1 cellular context compared by ENCODE assay signal in genomic region chr19:37691881-37692504, GRCh38.
TF ChIP-seq lines count a peak whose summit lies in the region.

No MANE protein-coding gene starts in this region.

TF ChIP-seq in HepG2, 621 proteins besides CTCF, POLR2A, EP300 and RAD21 (continued from another document and continues in another):
- TF ChIP-seq ZBED4 (CRISPR knock-in tag; IDR thresholded peaks at IDR 0.05; ENCODE audit: borderline replicate concordance), result peak; percentile 94; the same call in 1 of the 2 replicates
- TF ChIP-seq ZNF232 (CRISPR knock-in tag; IDR thresholded peaks at IDR 0.05; ENCODE audit: borderline replicate concordance), result peak; percentile 71; the same call in 1 of the 2 replicates
- no peak for TF ChIP-seq ONECUT2 (CRISPR knock-in tag; IDR thresholded peaks at IDR 0.05)
- no peak for TF ChIP-seq CEBPZ (IDR thresholded peaks at IDR 0.05; ENCODE audit: low read length)
- peak; percentile 28; the same call in 1 of the 2 replicates for TF ChIP-seq ZFP41 (CRISPR knock-in tag; IDR thresholded peaks at IDR 0.05; ENCODE audit: borderline replicate concordance)
- no peak for TF ChIP-seq GTF3A (CRISPR knock-in tag; conservative IDR thresholded peaks at IDR 0.05)
- no peak; the same call in 1 of the 2 replicates for TF ChIP-seq RARA (CRISPR knock-in tag; IDR thresholded peaks at IDR 0.05)
- no peak for TF ChIP-seq CEBPB (IDR thresholded peaks at IDR 0.05; ENCODE audit: borderline replicate concordance, low read depth, low read length)
- TF ChIP-seq SOX6 (IDR thresholded peaks at IDR 0.05), result no peak
- TF ChIP-seq SOX6 (CRISPR knock-in tag; IDR thresholded peaks at IDR 0.05), result peak; percentile 65; the same call in 1 of the 2 replicates
- no peak for TF ChIP-seq ZNF841 (CRISPR knock-in tag; IDR thresholded peaks at IDR 0.05; ENCODE audit: borderline replicate concordance)
- peak; percentile 72 for TF ChIP-seq ATF2 (CRISPR knock-in tag; IDR thresholded peaks at IDR 0.05)
- TF ChIP-seq CCDC6 (CRISPR knock-in tag; IDR thresholded peaks at IDR 0.05), result peak; percentile 63; the same call in 1 of the 2 replicates
- TF ChIP-seq ZFP36L1 (CRISPR knock-in tag; IDR thresholded peaks at IDR 0.05), result no peak
- no peak for TF ChIP-seq ZZZ3 (CRISPR knock-in tag; IDR thresholded peaks at IDR 0.05; ENCODE audit: borderline replicate concordance)
- TF ChIP-seq ZSCAN12 (CRISPR knock-in tag; IDR thresholded peaks at IDR 0.05), result 0 out of 2 replicates have a peak, but pooled peaks have one; percentile 22
- no peak for TF ChIP-seq RBM22 (optimal IDR thresholded peaks at IDR 0.05; ENCODE audit: low read length)
- no peak; the same call in 1 of the 2 replicates for TF ChIP-seq MYPOP (CRISPR knock-in tag; IDR thresholded peaks at IDR 0.05)
- TF ChIP-seq NONO (IDR thresholded peaks at IDR 0.05), result no peak
- TF ChIP-seq NONO (CRISPR knock-in tag; conservative IDR thresholded peaks at IDR 0.05), result peak; percentile 53; the same call in 1 of the 2 replicates
- TF ChIP-seq FOXA1 (IDR thresholded peaks at IDR 0.05), result no peak
- 0 out of 2 replicates have a peak, but pooled peaks have one; percentile 14 for TF ChIP-seq FOXA1 (CRISPR knock-in tag; IDR thresholded peaks at IDR 0.05)
- TF ChIP-seq TEAD2 (CRISPR knock-in tag; IDR thresholded peaks at IDR 0.05), result no peak
- TF ChIP-seq REXO4 (CRISPR knock-in tag; IDR thresholded peaks at IDR 0.05; ENCODE audit: borderline replicate concordance), result no peak
- TF ChIP-seq KDM5B (CRISPR knock-in tag; IDR thresholded peaks at IDR 0.05; ENCODE audit: borderline replicate concordance), result peak; percentile 44; the same call in 1 of the 2 replicates
- no peak for TF ChIP-seq SOX13 (IDR thresholded peaks at IDR 0.05)
- TF ChIP-seq SOX13 (CRISPR knock-in tag; conservative IDR thresholded peaks at IDR 0.05 in 1 of 2, IDR thresholded peaks at IDR 0.05 in 1 of 2), result peak in 1 of 2 experiments; percentile 50; a peak in 1 of 4 replicates
- no peak for TF ChIP-seq ZFP62 (CRISPR knock-in tag; IDR thresholded peaks at IDR 0.05)
- TF ChIP-seq PATZ1 (CRISPR knock-in tag; IDR thresholded peaks at IDR 0.05), result peak; percentile 30; the same call in 1 of the 2 replicates
- TF ChIP-seq MAX (IDR thresholded peaks at IDR 0.05), result peak; percentile 59
- TF ChIP-seq PREB (CRISPR knock-in tag; IDR thresholded peaks at IDR 0.05), result no peak
- no peak for TF ChIP-seq PAF1 (CRISPR knock-in tag; IDR thresholded peaks at IDR 0.05)
- no peak for TF ChIP-seq NBN (conservative IDR thresholded peaks at IDR 0.05)
- 0 out of 2 replicates have a peak, but pooled peaks have one; percentile 27 for TF ChIP-seq ZNF547 (CRISPR knock-in tag; IDR thresholded peaks at IDR 0.05)
- no peak for TF ChIP-seq NR1H2 (CRISPR knock-in tag; IDR thresholded peaks at IDR 0.05; ENCODE audit: borderline replicate concordance, low read depth)
- no peak for TF ChIP-seq ZNF329 (CRISPR knock-in tag; IDR thresholded peaks at IDR 0.05; ENCODE audit: low read depth)
- no peak; the same call in 1 of the 2 replicates for TF ChIP-seq ZBTB10 (CRISPR knock-in tag; IDR thresholded peaks at IDR 0.05; ENCODE audit: borderline replicate concordance)
- TF ChIP-seq ZNF205 (CRISPR knock-in tag; IDR thresholded peaks at IDR 0.05), result no peak; the same call in 1 of the 2 replicates
- TF ChIP-seq ZNF792 (CRISPR knock-in tag; IDR thresholded peaks at IDR 0.05), result peak; percentile 86
- no peak for TF ChIP-seq DPF2 (CRISPR knock-in tag; IDR thresholded peaks at IDR 0.05; ENCODE audit: borderline replicate concordance, low read depth)
- TF ChIP-seq BORCS8-MEF2B (CRISPR knock-in tag; IDR thresholded peaks at IDR 0.05), result peak; percentile 60; the same call in 1 of the 2 replicates
- TF ChIP-seq KDM6A (CRISPR knock-in tag; IDR thresholded peaks at IDR 0.05; ENCODE audit: low read depth), result no peak
- TF ChIP-seq RELA (CRISPR knock-in tag; IDR thresholded peaks at IDR 0.05), result peak; percentile 81; the same call in 1 of the 2 replicates
- no peak for TF ChIP-seq MBNL3 (CRISPR knock-in tag; conservative IDR thresholded peaks at IDR 0.05)
- no peak for TF ChIP-seq ZBTB21 (CRISPR knock-in tag; IDR thresholded peaks at IDR 0.05)
- no peak for TF ChIP-seq ZNF333 (CRISPR knock-in tag; IDR thresholded peaks at IDR 0.05; ENCODE audit: borderline replicate concordance)
- no peak for TF ChIP-seq SATB2 (CRISPR knock-in tag; IDR thresholded peaks at IDR 0.05)
- TF ChIP-seq ZNF350 (CRISPR knock-in tag; IDR thresholded peaks at IDR 0.05; ENCODE audit: borderline replicate concordance, low read depth), result peak; percentile 89
- no peak for TF ChIP-seq ZSCAN22 (CRISPR knock-in tag; IDR thresholded peaks at IDR 0.05)
- TF ChIP-seq CREM (IDR thresholded peaks at IDR 0.05), result peak; percentile 88
- TF ChIP-seq CREM (CRISPR knock-in tag; IDR thresholded peaks at IDR 0.05), result no peak
- peak; percentile 85 for TF ChIP-seq NFKBIZ (CRISPR knock-in tag; IDR thresholded peaks at IDR 0.05)
- no peak for TF ChIP-seq HNRNPK (IDR thresholded peaks at IDR 0.05; ENCODE audit: low read depth, low read length, poor library complexity, severe bottlenecking)
- TF ChIP-seq CAMTA2 (CRISPR knock-in tag; IDR thresholded peaks at IDR 0.05; ENCODE audit: borderline replicate concordance), result no peak
- no peak; the same call in 1 of the 2 replicates for TF ChIP-seq CENPT (CRISPR knock-in tag; IDR thresholded peaks at IDR 0.05; ENCODE audit: low read depth)
- TF ChIP-seq ZNF607 (CRISPR knock-in tag; IDR thresholded peaks at IDR 0.05; ENCODE audit: borderline replicate concordance), result 0 out of 2 replicates have a peak, but pooled peaks have one; percentile 68
- TF ChIP-seq ZNF253 (CRISPR knock-in tag; IDR thresholded peaks at IDR 0.05; ENCODE audit: borderline replicate concordance), result 0 out of 2 replicates have a peak, but pooled peaks have one; percentile 48
